ENCODE assay signal across 3 cellular contexts in the genomic region with DNA sequence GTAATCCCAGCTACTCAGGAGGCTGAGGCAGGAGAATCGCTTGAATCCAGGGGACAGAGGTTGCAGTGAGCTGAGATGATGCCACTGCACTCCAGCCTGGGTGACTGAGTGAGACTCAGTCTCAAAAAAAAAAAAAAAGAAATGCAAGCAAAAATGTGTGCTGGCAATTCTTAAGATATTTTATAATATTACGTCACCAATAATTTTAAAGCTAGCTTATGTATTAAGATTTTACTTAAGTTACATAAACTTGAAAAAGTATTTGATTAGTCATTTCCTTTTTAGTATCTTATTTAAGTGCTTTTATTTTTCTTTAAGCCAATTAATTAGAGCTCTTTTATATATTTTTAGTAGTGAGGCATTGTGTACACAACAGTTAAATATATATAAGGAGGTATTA. TPM values are rescaled to one million over a fixed set of nuclear protein-coding genes. Genes with fewer than 3 reads are reported as not detected.
"Had no signal": no experiment of that assay in that cellular context is flagged by ENCODE, and none has a peak within 500 bp of the region (broad histone marks: within the 10 kb centered on the region; RNA-seq: fewer than 3 reads in every experiment).

No MANE protein-coding gene starts in this region.

RNA-seq across cellular contexts. Expression of a gene that starts 48.5 kb away (rescaled TPM):
- total RNA-seq: PC-3, PC-9, T-cell had no signal
